Comparison of ENCODE assay signal across 12 cellular contexts in the genomic region with DNA sequence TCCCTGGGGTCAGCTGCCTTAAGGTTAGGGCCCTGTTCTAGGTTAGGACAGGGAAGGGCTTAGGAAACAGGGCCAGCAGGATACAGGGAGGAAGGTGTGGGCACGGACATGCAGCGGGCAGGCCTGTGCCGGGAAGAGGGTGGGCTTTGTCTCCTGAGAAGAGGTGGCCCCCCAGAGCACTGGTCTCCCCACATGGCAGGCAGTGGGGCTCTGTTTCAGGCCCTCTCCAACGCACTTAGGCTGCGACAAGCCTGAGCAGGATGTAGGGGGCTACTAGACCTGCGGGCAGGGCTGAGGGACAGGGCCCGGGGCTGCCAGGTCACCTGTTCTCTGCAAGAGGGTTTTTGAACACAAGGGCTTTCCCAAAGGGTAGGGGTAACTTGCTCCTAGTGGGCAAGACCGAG. TPM values are rescaled to one million over a fixed set of nuclear protein-coding genes. Genes with fewer than 3 reads are reported as not detected.
DNase-seq lines count a peak whose midpoint lies in the region; ATAC-seq and TF ChIP-seq lines count a peak whose summit lies in the region.
"Had no signal": no experiment of that assay in that cellular context is flagged by ENCODE, and none has a peak within 500 bp of the region (broad histone marks: within the 10 kb centered on the region; RNA-seq: fewer than 3 reads in every experiment).

No MANE protein-coding gene starts in this region.

- no peak for DNase-seq in activated CD8-positive, alpha-beta memory T cell treated with anti-CD3 and anti-CD28 coated beads, Interleukin-2, amount 10 ng/mL, durations not matched to agents 7 days and 5 days
- no peak for DNase-seq in activated CD8-positive, alpha-beta memory T cell treated with anti-CD3 and anti-CD28 coated beads for 24 hours
- DNase-seq in T-helper 17 cell, result no peak
- DNase-seq in hepatocyte (ENCODE audit: low spot score), result no peak
- DNase-seq in suprapubic skin (ENCODE audit: low spot score in 2 of 2), result no peak
- DNase-seq in NCI-H2227 (lab: John Stamatoyannopoulos, UW; ENCODE audit: unreplicated experiment), result no peak
- DNase-seq in stimulated activated CD4-positive, alpha-beta T cell treated with anti-CD3 and anti-CD28 coated beads, Interleukin-2, amount 100 ng/mL, for 48 hours, result no peak
- no peak for DNase-seq in SHP77 treated with DMSO at 0.1 percent for 48 hours (lab: John Stamatoyannopoulos, UW)
- DNase-seq: AML-193, GOT3, NCI-H2227 treated with DMSO at 0.1 percent for 48 hours, T1000 had no signal

- peaks cover 70% of the 10 kb centered on the region for H4K20me1 ChIP-seq in hepatocyte (ENCODE audit: insufficient read depth, poor library complexity, severe bottlenecking)

- H2AFZ ChIP-seq in hepatocyte, result no peak overlapping the region

- no peaks in the 10 kb centered on the region for H3K9me3 Mint-ChIP-seq in activated CD8-positive, alpha-beta memory T cell treated with anti-CD3 and anti-CD28 coated beads, Interleukin-2, amount 10 ng/mL, durations not matched to agents 7 days and 5 days (ENCODE audit: low read depth)

- H3K27ac ChIP-seq in hepatocyte (peak overlapping the region; percentile 31), suprapubic skin (peak overlapping the region; percentile 91)

- H3K4me1 Mint-ChIP-seq in activated CD8-positive, alpha-beta memory T cell treated with anti-CD3 and anti-CD28 coated beads, Interleukin-2, amount 10 ng/mL, durations not matched to agents 7 days and 5 days, result peaks cover 100% of the 10 kb centered on the region
- H3K4me1 Mint-ChIP-seq in T-helper 17 cell, result peaks cover 86% of the 10 kb centered on the region

- no peaks in the 10 kb centered on the region for H3K27me3 ChIP-seq in hepatocyte
- no peaks in the 10 kb centered on the region for H3K27me3 ChIP-seq in suprapubic skin

- no peaks in the 10 kb centered on the region for H3K9me2 ChIP-seq in hepatocyte (replicated peaks; ENCODE audit: insufficient read depth)

- TF ChIP-seq CTCF in hepatocyte (IDR thresholded peaks at IDR 0.05; ENCODE audit: poor library complexity) (no peak), suprapubic skin (IDR thresholded peaks at IDR 0.05) (no peak)

- H3K27me3 Mint-ChIP-seq in activated CD8-positive, alpha-beta memory T cell treated with anti-CD3 and anti-CD28 coated beads, Interleukin-2, amount 10 ng/mL, durations not matched to agents 7 days and 5 days, result no peaks in the 10 kb centered on the region
- H3K27me3 Mint-ChIP-seq in T-helper 17 cell, result no peaks in the 10 kb centered on the region

- WGBS in hepatocyte (ENCODE audit: low lambda C conversion rate, missing lambda C conversion rate), result 97% methylated on average over 8 of the region's 8 CpGs
- whole genome bisulfite sequencing in suprapubic skin, result 80% methylated on average over 3 of the region's 8 CpGs

- H3K4me2 ChIP-seq in hepatocyte, result no peak overlapping the region

- TF ChIP-seq POLR2A in suprapubic skin (IDR thresholded peaks at IDR 0.05), result no peak

- peaks cover 51% of the 10 kb centered on the region for H3K4me1 ChIP-seq in hepatocyte (ENCODE audit: insufficient read depth)
- H3K4me1 ChIP-seq in suprapubic skin, result peaks cover 99% of the 10 kb centered on the region

- CTCF ChIA-PET in activated CD8-positive, alpha-beta memory T cell treated with anti-CD3 and anti-CD28 coated beads, Interleukin-2, amount 10 ng/mL, durations not matched to agents 7 days and 5 days (lab: Charles Lee), result interaction anchor here (1.0 to 15.1 kb wide), 9 partner anchors 10 to 145 kb away, joined by 3 to 215 read pairs (median 7); no protein-coding TSS in a partner anchor

- peak overlapping the region; percentile 100 for H3K27ac Mint-ChIP-seq in activated CD8-positive, alpha-beta memory T cell treated with anti-CD3 and anti-CD28 coated beads, Interleukin-2, amount 10 ng/mL, durations not matched to agents 7 days and 5 days
- peak overlapping the region; percentile 99 for H3K27ac Mint-ChIP-seq in T-helper 17 cell

- H3K36me3 Mint-ChIP-seq in activated CD8-positive, alpha-beta memory T cell treated with anti-CD3 and anti-CD28 coated beads, Interleukin-2, amount 10 ng/mL, durations not matched to agents 7 days and 5 days, result peaks cover 34% of the 10 kb centered on the region
- peaks cover 3% of the 10 kb centered on the region for H3K36me3 Mint-ChIP-seq in T-helper 17 cell (ENCODE audit: low read depth)

- no peak for TF ChIP-seq EP300 in suprapubic skin (IDR thresholded peaks at IDR 0.05)

- no peaks in the 10 kb centered on the region for H3K9me3 ChIP-seq in T-helper 17 cell (ENCODE audit: control insufficient read depth, low read length, poor library complexity, severe bottlenecking)
- H3K9me3 ChIP-seq in hepatocyte (ENCODE audit: low read depth), result no peaks in the 10 kb centered on the region
- H3K9me3 ChIP-seq in suprapubic skin, result no peaks in the 10 kb centered on the region

- H3K4me3 Mint-ChIP-seq in activated CD8-positive, alpha-beta memory T cell treated with anti-CD3 and anti-CD28 coated beads, Interleukin-2, amount 10 ng/mL, durations not matched to agents 7 days and 5 days, result peak overlapping the region; percentile 72
- H3K4me3 Mint-ChIP-seq in T-helper 17 cell, result peak overlapping the region; percentile 95

- ATAC-seq in activated CD8-positive, alpha-beta memory T cell treated with anti-CD3 and anti-CD28 coated beads, Interleukin-2, amount 10 ng/mL, durations not matched to agents 7 days and 5 days, result no peak
- no peak for ATAC-seq in T-helper 17 cell

- no peaks in the 10 kb centered on the region for H3K36me3 ChIP-seq in hepatocyte (replicated peaks; ENCODE audit: insufficient read depth, low read depth)
- peaks cover 3% of the 10 kb centered on the region for H3K36me3 ChIP-seq in suprapubic skin

- H3K79me2 ChIP-seq in hepatocyte, result peaks cover 100% of the 10 kb centered on the region

- H3K4me3 ChIP-seq in hepatocyte (no peak overlapping the region), suprapubic skin (no peak overlapping the region)

RNA-seq across cellular contexts. Expression of gene KLF13, which starts 33.5 kb away (rescaled TPM):
- total RNA-seq in activated CD8-positive, alpha-beta memory T cell treated with anti-CD3 and anti-CD28 coated beads, Interleukin-2, amount 10 ng/mL, durations not matched to agents 7 days and 5 days, result 100 to 1,000 TPM; 163 to 206 TPM
- 100 to 1,000 TPM; 184 to 226 TPM for total RNA-seq in T-helper 17 cell
- total RNA-seq in hepatocyte, result 35.4 and 51.2 TPM in 2 replicates
- 27.3 and 32.7 TPM in 2 replicates for polyA plus RNA-seq in hepatocyte
- total RNA-seq in suprapubic skin, result 100 to 1,000 TPM; 141 to 162 (median 145) TPM
